9 cellular contexts compared by ENCODE assay signal in genomic region chr17:47733047-47733413, GRCh38. TPM values are rescaled to one million over a fixed set of nuclear protein-coding genes. Genes with fewer than 3 reads are reported as not detected.
A peak's percentile ranks its signal among the peaks of the same experiment; 100 is the strongest.
DNase-seq lines count a peak whose midpoint lies in the region; ATAC-seq lines count a peak whose summit lies in the region.
"Had no signal": no experiment of that assay in that cellular context is flagged by ENCODE, and none has a peak within 500 bp of the region (broad histone marks: within the 10 kb centered on the region; RNA-seq: fewer than 3 reads in every experiment).

A gene with protein sequence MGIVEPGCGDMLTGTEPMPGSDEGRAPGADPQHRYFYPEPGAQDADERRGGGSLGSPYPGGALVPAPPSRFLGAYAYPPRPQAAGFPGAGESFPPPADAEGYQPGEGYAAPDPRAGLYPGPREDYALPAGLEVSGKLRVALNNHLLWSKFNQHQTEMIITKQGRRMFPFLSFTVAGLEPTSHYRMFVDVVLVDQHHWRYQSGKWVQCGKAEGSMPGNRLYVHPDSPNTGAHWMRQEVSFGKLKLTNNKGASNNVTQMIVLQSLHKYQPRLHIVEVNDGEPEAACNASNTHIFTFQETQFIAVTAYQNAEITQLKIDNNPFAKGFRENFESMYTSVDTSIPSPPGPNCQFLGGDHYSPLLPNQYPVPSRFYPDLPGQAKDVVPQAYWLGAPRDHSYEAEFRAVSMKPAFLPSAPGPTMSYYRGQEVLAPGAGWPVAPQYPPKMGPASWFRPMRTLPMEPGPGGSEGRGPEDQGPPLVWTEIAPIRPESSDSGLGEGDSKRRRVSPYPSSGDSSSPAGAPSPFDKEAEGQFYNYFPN (plus strand): TSS chr17:47733236. CDS start chr17:47733455, 219 bp downstream.

- peaks cover 17 to 43% of the 10 kb centered on the region in 2 donors for H3K4me1 ChIP-seq in naive thymus-derived CD4-positive, alpha-beta T cell (ENCODE audit: control insufficient read depth in 2 of 2, insufficient read depth in 2 of 2, low read length in 2 of 2)

- H3K4me1 Mint-ChIP-seq in naive thymus-derived CD4-positive, alpha-beta T cell, result peaks cover 11 to 76% (median 25%) of the 10 kb centered on the region in 7 donors
- peaks cover 73% of the 10 kb centered on the region for H3K4me1 Mint-ChIP-seq in stimulated activated naive CD8-positive, alpha-beta T cell treated with anti-CD3 and anti-CD28 coated beads, Interleukin-15, Interleukin-2, amounts not matched to agents 100 ng/mL and 50 ng/mL, for 24 hours (ENCODE audit: low read depth)

- intact Hi-C loops in naive thymus-derived CD4-positive, alpha-beta T cell (cut with micrococcal nuclease), result loop anchor here (1.0 to 5.0 kb wide), 6 partner anchors 9 to 88 kb away; partner anchors contain the start of gene OSBPL7 (in 1 of the 2)

- H3K36me3 ChIP-seq in naive thymus-derived CD4-positive, alpha-beta T cell (ENCODE audit: control insufficient read depth in 2 of 3, insufficient read depth in 3 of 3, low read length in 3 of 3), result no peaks in the 10 kb centered on the region

- H3K27ac Mint-ChIP-seq in naive thymus-derived CD4-positive, alpha-beta T cell, result peak within 1 kb of the TSS; percentile 10 to 94 (median 51)
- peak within 1 kb of the TSS; percentile 93 for H3K27ac Mint-ChIP-seq in stimulated activated naive CD8-positive, alpha-beta T cell treated with anti-CD3 and anti-CD28 coated beads, Interleukin-15, Interleukin-2, amounts not matched to agents 100 ng/mL and 50 ng/mL, for 24 hours

- DNase-seq in DMS153 treated with DMSO at 0.1 percent for 48 hours (lab: John Stamatoyannopoulos, UW; ENCODE audit: unreplicated experiment) (peak; percentile 28), DMS153 (lab: John Stamatoyannopoulos, UW) (no peak), NCI-H345 (lab: John Stamatoyannopoulos, UW) (peak; percentile 64)
- peak; percentile 77 to 86 for DNase-seq in activated CD4-positive, alpha-beta T cell treated with anti-CD3 and anti-CD28 coated beads, Interleukin-2, amount 50 U/mL, for 24 hours (ENCODE audit: low read depth in 1 of 2, low spot score in 1 of 2)
- peak; percentile 86 for DNase-seq in effector CD4-positive, alpha-beta T cell
- DNase-seq in naive thymus-derived CD4-positive, alpha-beta T cell, result peak; percentile 57 to 87 (median 76)

- H3K27me3 ChIP-seq in naive thymus-derived CD4-positive, alpha-beta T cell (ENCODE audit: control insufficient read depth in 2 of 2, insufficient read depth in 2 of 2, low read length in 2 of 2), result no peaks in the 10 kb centered on the region

- CTCF ChIA-PET in naive thymus-derived CD4-positive, alpha-beta T cell (lab: Charles Lee), result interaction anchor here (1.1 to 2.0 kb wide), 4 partner anchors 9 to 69 kb away, joined by 3 to 10 read pairs (median 5); no protein-coding TSS in a partner anchor

- no peaks in the 10 kb centered on the region for H3K9me3 ChIP-seq in naive thymus-derived CD4-positive, alpha-beta T cell (ENCODE audit: control insufficient read depth in 2 of 3, low read length in 3 of 3)

- POLR2A ChIA-PET in naive thymus-derived CD4-positive, alpha-beta T cell (lab: Charles Lee), result interaction anchor here (0.6 to 1.3 kb wide), 5 partner anchors 27 to 158 kb away, joined by 3 to 5 read pairs (median 4); no protein-coding TSS in a partner anchor

- peaks cover 0 to 14% (median 5%) of the 10 kb centered on the region in 5 donors for H3K27me3 Mint-ChIP-seq in naive thymus-derived CD4-positive, alpha-beta T cell
- no peaks in the 10 kb centered on the region for H3K27me3 Mint-ChIP-seq in stimulated activated naive CD8-positive, alpha-beta T cell treated with anti-CD3 and anti-CD28 coated beads, Interleukin-15, Interleukin-2, amounts not matched to agents 100 ng/mL and 50 ng/mL, for 24 hours

- H3K27ac ChIP-seq in naive thymus-derived CD4-positive, alpha-beta T cell (ENCODE audit: low read depth, low read length), result no peak within 1 kb of the TSS

- no peaks in the 10 kb centered on the region for H3K9me3 Mint-ChIP-seq in naive thymus-derived CD4-positive, alpha-beta T cell
- H3K9me3 Mint-ChIP-seq in stimulated activated naive CD8-positive, alpha-beta T cell treated with anti-CD3 and anti-CD28 coated beads, Interleukin-15, Interleukin-2, amounts not matched to agents 100 ng/mL and 50 ng/mL, for 24 hours, result no peaks in the 10 kb centered on the region

- H3K4me3 ChIP-seq in naive thymus-derived CD4-positive, alpha-beta T cell (ENCODE audit: low read length), result peak within 1 kb of the TSS; percentile 75

- ATAC-seq in HG02981 (IDR thresholded peaks at IDR 0.05; ENCODE audit: unreplicated experiment), result peak; percentile 64
- peak; percentile 95 for ATAC-seq in naive thymus-derived CD4-positive, alpha-beta T cell

- H3K4me3 Mint-ChIP-seq in naive thymus-derived CD4-positive, alpha-beta T cell, result peak within 1 kb of the TSS; percentile 78 to 96 (median 87)
- peak within 1 kb of the TSS; percentile 99 for H3K4me3 Mint-ChIP-seq in stimulated activated naive CD8-positive, alpha-beta T cell treated with anti-CD3 and anti-CD28 coated beads, Interleukin-15, Interleukin-2, amounts not matched to agents 100 ng/mL and 50 ng/mL, for 24 hours

- peaks cover 0 to 2% (median 0%) of the 10 kb centered on the region in 5 donors for H3K36me3 Mint-ChIP-seq in naive thymus-derived CD4-positive, alpha-beta T cell
- H3K36me3 Mint-ChIP-seq in stimulated activated naive CD8-positive, alpha-beta T cell treated with anti-CD3 and anti-CD28 coated beads, Interleukin-15, Interleukin-2, amounts not matched to agents 100 ng/mL and 50 ng/mL, for 24 hours (ENCODE audit: low read depth), result peaks cover 30% of the 10 kb centered on the region

RNA-seq across cellular contexts. Expression of the gene that starts here (rescaled TPM):
- total RNA-seq in naive thymus-derived CD4-positive, alpha-beta T cell, result 10 to 100 TPM in 2 of 5 experiments, 1 to 10 TPM in 3; 1.3 to 38.6 (median 4.5) TPM
- polyA plus RNA-seq in naive thymus-derived CD4-positive, alpha-beta T cell, result under 1 TPM; 0.13 to 0.43 TPM
- polyA plus RNA-seq: AG04450 had no signal
